ENCODE assay signal across 22 cellular contexts in the genomic region with DNA sequence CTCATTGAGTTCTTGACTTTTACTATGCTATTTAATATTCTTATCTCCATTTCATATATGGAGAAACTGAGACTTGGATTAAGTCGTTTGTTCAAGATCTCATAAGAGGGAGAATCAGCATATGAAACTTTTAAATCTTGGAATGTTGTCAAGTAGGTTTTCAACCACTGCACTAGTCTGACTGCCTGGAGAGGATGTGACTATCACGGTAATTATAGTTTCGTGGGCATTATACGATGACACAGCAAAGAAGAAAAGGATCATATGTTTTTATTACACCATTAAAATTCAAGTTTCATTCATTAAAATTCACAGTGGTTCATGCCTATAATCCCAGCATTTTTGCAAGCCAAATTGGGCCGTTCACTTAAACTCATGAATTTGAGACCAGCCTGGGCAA.
DNase-seq lines count a peak whose midpoint lies in the region; ATAC-seq and TF ChIP-seq lines count a peak whose summit lies in the region.
"Had no signal": no experiment of that assay in that cellular context is flagged by ENCODE, and none has a peak within 500 bp of the region (broad histone marks: within the 10 kb centered on the region; RNA-seq: fewer than 3 reads in every experiment).

No MANE protein-coding gene starts in this region.

- peak; percentile 7 for DNase-seq in ELR (ENCODE audit: low read depth)
- peak; percentile 36 for DNase-seq in HT1080 (ENCODE audit: low read depth)
- peak; percentile 95 for DNase-seq in SK-N-MC (ENCODE audit: low read depth, low spot score)
- peak in 1 of 2 donors; percentile 40 for DNase-seq in foreskin keratinocyte
- no peak for DNase-seq in A172 (ENCODE audit: low spot score)
- no peak for DNase-seq in posterior vena cava (ENCODE audit: low spot score)
- DNase-seq in NCI-H1417 treated with DMSO at 0.1 percent for 48 hours (lab: John Stamatoyannopoulos, UW), result no peak
- DNase-seq: C1 segment of cervical spinal cord; Caco-2; CD4-positive, alpha-beta memory T cell; DMS79; GOT3; Kasumi-1; MG63; NCI-H1105 treated with DMSO at 0.1 percent for 48 hours; NCI-H2029; NCI-H446; NCI-H524 treated with DMSO at 0.1 percent for 48 hours; SHP77 treated with DMSO at 0.1 percent for 48 hours had no signal

- no peaks in the 10 kb centered on the region for H3K36me3 ChIP-seq in SK-N-MC (ENCODE audit: insufficient read depth, low read length)
- H3K36me3 ChIP-seq: MG63 had no signal

- peaks cover 3% of the 10 kb centered on the region for H3K4me1 ChIP-seq in foreskin keratinocyte
- H3K4me1 ChIP-seq: A549, Caco-2 had no signal

- intact Hi-C loops in posterior vena cava (cut with DNase I), result no loop called here

- no peaks in the 10 kb centered on the region for H3K27me3 ChIP-seq in foreskin keratinocyte
- H3K27me3 ChIP-seq: MG63 had no signal

- no peak overlapping the region for H3K9ac ChIP-seq in SK-N-MC (ENCODE audit: insufficient read length)

- peak; percentile 33 for ATAC-seq in foreskin keratinocyte
- ATAC-seq: A549, Panc1 had no signal

- H3K4me3 ChIP-seq in SK-N-MC, result peak overlapping the region; percentile 13; the same call in 1 of the 2 replicates
- H3K4me3 ChIP-seq: A549, MG63 had no signal

- no peak for TF ChIP-seq CTCF in foreskin keratinocyte (conservative IDR thresholded peaks at IDR 0.05)

- H3K27ac ChIP-seq in SK-N-MC (0 out of 2 replicates have a peak overlapping the region, but pooled peaks have one; percentile 37), foreskin keratinocyte (no peak overlapping the region)
- H3K27ac ChIP-seq: A549, HL-60 had no signal

- no peaks in the 10 kb centered on the region for H3K9me3 ChIP-seq in SK-N-MC (ENCODE audit: low read depth, low read length)
- H3K9me3 ChIP-seq: A549, Caco-2 had no signal

Comparison
In these comparisons a context has a peak if more than half of its experiments do, and no peak if none do; other contexts are left out.
1. DNase-seq: peak in ELR (single experiment), HT1080 (single experiment) and SK-N-MC (single experiment); none in A172 (single experiment), posterior vena cava (single experiment) and NCI-H1417 treated with DMSO at 0.1 percent for 48 hours (single experiment).